In genomic region chr2:149585317-149585885, GRCh38 we compare ENCODE assay signal across 2 cellular contexts.
TF ChIP-seq lines count a peak whose summit lies in the region.

No MANE protein-coding gene starts in this region.

TF ChIP-seq in HCT116, 20 proteins besides CTCF, POLR2A, EP300 and RAD21 (continued from another document):
- no peak for TF ChIP-seq ATF3 (IDR thresholded peaks at IDR 0.05)
- TF ChIP-seq ZBTB33 (IDR thresholded peaks at IDR 0.05; ENCODE audit: extremely low read depth, insufficient replicate concordance, low read length), result no peak
- TF ChIP-seq EZH2 (IDR thresholded peaks at IDR 0.05), result no peak
- TF ChIP-seq CEBPB (IDR thresholded peaks at IDR 0.05; ENCODE audit: low read depth), result no peak
- no peak for TF ChIP-seq EZH2phosphoT487 (IDR thresholded peaks at IDR 0.05; ENCODE audit: borderline replicate concordance)
- TF ChIP-seq SIN3A (IDR thresholded peaks at IDR 0.05; ENCODE audit: low read depth), result no peak
- TF ChIP-seq POLR2AphosphoS5 (IDR thresholded peaks at IDR 0.05; ENCODE audit: low read depth, low read length), result no peak
- no peak for TF ChIP-seq MAX (IDR thresholded peaks at IDR 0.05)
- no peak for TF ChIP-seq ZFX (IDR thresholded peaks at IDR 0.05)
- no peak for TF ChIP-seq JUND (IDR thresholded peaks at IDR 0.05)
- TF ChIP-seq SP1 (IDR thresholded peaks at IDR 0.05; ENCODE audit: low read depth), result no peak
- TF ChIP-seq TCF7L2 (IDR thresholded peaks at IDR 0.05; ENCODE audit: borderline replicate concordance, extremely low read depth, insufficient read depth, insufficient read length), result no peak
- TF ChIP-seq REST (IDR thresholded peaks at IDR 0.05; ENCODE audit: low read depth), result no peak
- no peak for TF ChIP-seq EGR1 (IDR thresholded peaks at IDR 0.05; ENCODE audit: low read depth)
- no peak for TF ChIP-seq ZNF274 (IDR thresholded peaks at IDR 0.05; ENCODE audit: low read depth, low read length)
- TF ChIP-seq YY1 (IDR thresholded peaks at IDR 0.05; ENCODE audit: extremely low read depth, insufficient replicate concordance, low read depth, low read length), result no peak

TF ChIP-seq in K562, 482 proteins besides CTCF, POLR2A, EP300 and RAD21 (continued from another document):
- TF ChIP-seq ZBTB40 (IDR thresholded peaks at IDR 0.05), result no peak
- TF ChIP-seq ZBTB40 (CRISPR knock-in tag; IDR thresholded peaks at IDR 0.05), result no peak
